Comparison of ENCODE assay signal across 8 cellular contexts in genomic region chr1:16873076-16873879, GRCh38. TPM values are rescaled to one million over a fixed set of nuclear protein-coding genes. Genes with fewer than 3 reads are reported as not detected.
DNase-seq lines count a peak whose midpoint lies in the region; TF ChIP-seq lines count a peak whose summit lies in the region.
"Not testable (repeated sequence)": the region's sequence is repeated elsewhere in the genome, so short reads cannot be mapped to it uniquely, and the experiment has no call there.

No MANE protein-coding gene starts in this region.

- not testable (repeated sequence) for H3K27ac ChIP-seq in left ventricle myocardium inferior (replicated peaks); smooth muscle cell (ENCODE audit: low read depth); tibial artery

- peak overlapping the region; percentile 74 for H3K4me3 Mint-ChIP-seq in mesothelial cell of epicardium

- H3K4me1 Mint-ChIP-seq in mesothelial cell of epicardium: peaks cover 13% of the 10 kb centered on the region

- not testable (repeated sequence) for H3K9me3 Mint-ChIP-seq in mesothelial cell of epicardium

- not testable (repeated sequence) for H3K4me3 ChIP-seq in choroid plexus epithelial cell (ENCODE audit: low read depth, low read length)
- H3K4me3 ChIP-seq in left ventricle myocardium inferior (peak overlapping the region; percentile 54), smooth muscle cell (peak overlapping the region; percentile 36), tibial artery (peak overlapping the region; percentile 30 to 39)

- peaks cover 45% of the 10 kb centered on the region for H3K27me3 Mint-ChIP-seq in mesothelial cell of epicardium (ENCODE audit: low read depth)

- H3K9me3 ChIP-seq in left ventricle myocardium inferior (replicated peaks); smooth muscle cell (replicated peaks; ENCODE audit: low read depth); tibial artery: not testable (repeated sequence)

- 9% methylated on average over 34 of the region's 52 CpGs for WGBS in smooth muscle cell (ENCODE audit: low lambda C conversion rate)

- H3K79me2 ChIP-seq in smooth muscle cell (ENCODE audit: low read depth): not testable (repeated sequence)

- H3K4me2 ChIP-seq in smooth muscle cell: peak overlapping the region; percentile 79

- H3K4me1 ChIP-seq in left ventricle myocardium inferior; smooth muscle cell (ENCODE audit: low read depth); tibial artery: not testable (repeated sequence)

- not testable (repeated sequence) for H3K36me3 Mint-ChIP-seq in mesothelial cell of epicardium

- not testable (repeated sequence) for H4K20me1 ChIP-seq in smooth muscle cell (ENCODE audit: low read depth)

- intact Hi-C loops in left ventricle myocardium inferior (cut with micrococcal nuclease); tibial artery (cut with DNase I; ENCODE audit: low total_unique reads): not testable (repeated sequence)

- H3K9ac ChIP-seq in smooth muscle cell (ENCODE audit: low read depth): not testable (repeated sequence)

- H3K27me3 ChIP-seq in left ventricle myocardium inferior (ENCODE audit: low read depth) (peaks cover 37% of the 10 kb centered on the region), tibial artery (peaks cover 0 to 50% of the 10 kb centered on the region in 2 donors)
- not testable (repeated sequence) for H3K27me3 ChIP-seq in smooth muscle cell (ENCODE audit: low read depth)

- H3K27ac Mint-ChIP-seq in mesothelial cell of epicardium: not testable (repeated sequence)

- DNase-seq in ELR (ENCODE audit: low read depth): peak; percentile 40
- peak in 3 of 5 donors; percentile 46 to 57 (median 50) for DNase-seq in T-helper 1 cell
- peak; percentile 45 for DNase-seq in activated T-helper 9 cell treated with anti-CD3 and anti-CD28 coated beads, Interleukin-2, amount 50 U/mL, for 16 hours (ENCODE audit: low read depth)
- peak; percentile 20 for DNase-seq in choroid plexus epithelial cell (ENCODE audit: low read depth)
- DNase-seq in left ventricle myocardium inferior: peak; percentile 46
- peak; percentile 49 to 73 for DNase-seq in mesothelial cell of epicardium (ENCODE audit: low spot score in 2 of 2, unreplicated experiment in 2 of 2)
- DNase-seq in smooth muscle cell (lab: John Stamatoyannopoulos, UW; ENCODE audit: unreplicated experiment): peak; percentile 17
- peak in 1 of 2 donors; percentile 69 for DNase-seq in tibial artery

- not testable (repeated sequence) for H2AFZ ChIP-seq in smooth muscle cell (ENCODE audit: low read depth)

- not testable (repeated sequence) for H3F3A ChIP-seq in smooth muscle cell (ENCODE audit: low read depth)

- not testable (repeated sequence) for H3K36me3 ChIP-seq in left ventricle myocardium inferior; smooth muscle cell (ENCODE audit: low read depth); tibial artery

- not testable (repeated sequence) for TF ChIP-seq CTCF in choroid plexus epithelial cell (conservative IDR thresholded peaks at IDR 0.05; ENCODE audit: low read depth, low read length); left ventricle myocardium inferior (IDR thresholded peaks at IDR 0.05; ENCODE audit: borderline replicate concordance); mesothelial cell of epicardium (IDR thresholded peaks at IDR 0.05; ENCODE audit: unreplicated experiment); smooth muscle cell (IDR thresholded peaks at IDR 0.05; ENCODE audit: borderline replicate concordance, insufficient read depth, poor library complexity, severe bottlenecking); tibial artery (IDR thresholded peaks at IDR 0.05)

RNA-seq across cellular contexts. Expression of gene RNU1-2, which starts 22.5 kb away (rescaled TPM):
- total RNA-seq in left ventricle myocardium inferior (6,072 TPM), mesothelial cell of epicardium (3,774 to 3,945 TPM (median 3,937 TPM) in 3 replicates), smooth muscle cell (under 0.01 TPM in 2 replicates)
- 4.2 and 6.4 TPM in 2 replicates for polyA plus RNA-seq in smooth muscle cell

RNA-seq across cellular contexts. Expression of gene CROCC, which starts 48.5 kb away (rescaled TPM):
- 8.9 TPM for total RNA-seq in left ventricle myocardium inferior
- 81.3 to 86.4 TPM (median 86.1 TPM) in 3 replicates for total RNA-seq in mesothelial cell of epicardium
- total RNA-seq in smooth muscle cell: 7.8 and 24.0 TPM in 2 replicates
- 19.7 and 21.4 TPM in 2 replicates for polyA plus RNA-seq in smooth muscle cell

Comparison
In these comparisons a context has a peak if more than half of its experiments do, and no peak if none do; other contexts are left out.
1. RNA of gene RNU1-2, which starts 22.5 kb away (total RNA-seq): 6,072 TPM in left ventricle myocardium inferior (single experiment) and 3,774 to 3,945 TPM in mesothelial cell of epicardium; under 0.01 TPM in smooth muscle cell; every median in the first group is over 1,000 times any median in the second.